Comparison of ENCODE assay signal across 8 cellular contexts in the genomic region with DNA sequence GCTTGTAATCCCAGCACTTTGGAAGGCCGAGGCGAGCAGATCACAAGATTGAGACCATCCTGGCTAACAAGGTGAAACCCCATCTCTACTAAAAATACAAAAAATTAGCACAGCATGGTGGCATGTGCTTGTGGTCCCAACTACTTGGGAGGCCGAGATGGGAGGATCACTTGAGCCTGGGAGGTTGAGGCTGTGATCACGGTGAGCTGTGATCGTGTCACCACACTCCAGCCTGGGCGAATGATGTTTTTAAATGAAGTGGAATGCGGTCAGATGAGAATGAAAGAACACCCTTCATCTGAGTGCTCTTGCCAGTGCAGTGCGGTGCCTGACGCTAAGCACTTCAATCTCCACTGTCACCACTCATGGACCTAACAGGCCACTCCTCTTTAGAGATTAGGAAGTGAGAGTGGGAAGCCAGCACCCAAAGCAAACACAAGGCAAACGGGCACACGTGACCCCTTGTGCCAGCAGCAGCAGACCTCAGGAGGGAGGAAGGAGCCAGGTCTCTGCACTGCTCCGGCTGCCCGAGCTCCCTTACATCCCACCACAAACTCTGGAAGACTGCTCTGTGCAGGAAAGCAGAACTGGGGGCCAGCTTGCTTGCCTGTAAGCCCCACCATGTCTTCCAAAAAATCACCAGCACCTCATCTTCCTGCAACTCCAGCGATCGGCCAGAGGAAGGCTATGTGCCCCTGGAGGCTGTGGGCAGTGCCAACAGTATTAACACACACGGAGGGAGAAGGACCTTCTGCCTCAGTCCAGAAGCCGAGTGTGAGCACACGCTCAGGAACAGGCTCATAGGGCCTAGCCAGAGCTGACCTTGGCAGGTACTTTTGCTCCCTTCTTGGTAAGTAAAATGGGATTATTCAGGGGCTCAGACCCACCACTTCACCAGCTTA. TPM values are rescaled to one million over a fixed set of nuclear protein-coding genes. Genes with fewer than 3 reads are reported as not detected.
DNase-seq lines count a peak whose midpoint lies in the region; ATAC-seq, FAIRE-seq and TF ChIP-seq lines count a peak whose summit lies in the region.

No MANE protein-coding gene starts in this region.

- TF ChIP-seq EP300 in GM12878 (IDR thresholded peaks at IDR 0.05; ENCODE audit: borderline replicate concordance in 1 of 2, control insufficient read depth in 1 of 2, low read depth in 2 of 2, low read length in 2 of 2) = no peak

- POLR2A ChIA-PET in GM12878 (lab: Charles Lee) = interaction anchor here (0.5 to 0.6 kb wide), 3 partner anchors 14 to 272 kb away, joined by 3 to 5 read pairs (median 4); no protein-coding TSS in a partner anchor

- H3K27ac ChIP-seq in GM12878 (ENCODE audit: control insufficient read depth, insufficient read depth) = no peak overlapping the region

- peak overlapping the region; percentile 7; the same call in 1 of the 2 replicates for H3K4me3 ChIP-seq in GM12878

- in situ Hi-C loops in GM12878 (cut with MboI) = no loop called here

- CTCF ChIA-PET in GM12878 (lab: Yijun Ruan, JAX) = no interaction called here

- H3K27me3 ChIP-seq in GM12878 (replicated peaks in 1 of 2; ENCODE audit: control insufficient read depth in 2 of 2, insufficient read depth in 2 of 2, low read length in 1 of 2) = no peaks in the 10 kb centered on the region

- H3K9ac ChIP-seq in GM12878 (ENCODE audit: control insufficient read depth, insufficient read depth, low read length) = peak overlapping the region; percentile 25; the same call in 1 of the 2 replicates

- ATAC-seq in GM12878 = peak; percentile 83
- no peak for ATAC-seq in HG03571 (IDR thresholded peaks at IDR 0.05; ENCODE audit: unreplicated experiment)
- no peak for ATAC-seq in HG02938 (IDR thresholded peaks at IDR 0.05; ENCODE audit: unreplicated experiment)

- DNase-seq in AML-193 (lab: John Stamatoyannopoulos, UW) (peak; percentile 81 to 87), NCI-H1092 treated with DMSO at 0.1 percent for 48 hours (lab: John Stamatoyannopoulos, UW) (peak; percentile 91), GM12878 (ENCODE audit: low read depth, low spot score) (no peak), midbrain (lab: John Stamatoyannopoulos, UW) (peak; percentile 73), middle frontal gyrus (ENCODE audit: extremely low spot score, low spot score) (no peak), NCI-H2171 treated with DMSO at 0.1 percent for 48 hours (lab: John Stamatoyannopoulos, UW) (no peak)

- FAIRE-seq in GM12878 (lab: Jason Lieb, UNC) = peak; percentile 89

- peaks cover 2% of the 10 kb centered on the region; the same call in 1 of the 2 replicates for H3K79me2 ChIP-seq in GM12878 (ENCODE audit: control insufficient read depth, insufficient read depth, low read length)

- RAD21 ChIA-PET in GM12878 (lab: Charles Lee; ENCODE audit: unreplicated experiment) = no interaction called here

- peak overlapping the region; percentile 82 for H2AFZ ChIP-seq in GM12878 (ENCODE audit: control insufficient read depth, low read depth, low read length)

- no peaks in the 10 kb centered on the region for H4K20me1 ChIP-seq in GM12878 (ENCODE audit: control insufficient read depth, insufficient read depth)

- peak overlapping the region; percentile 74 for H3K4me2 ChIP-seq in GM12878 (ENCODE audit: control insufficient read depth, insufficient read depth)

- no TSS peak for BruUV-seq in GM12878 (replicated peaks; lab: Mats Ljungman, UMichigan)

- no peak for TF ChIP-seq CTCF in GM12878 (IDR thresholded peaks at IDR 0.05 in 2 of 3, conservative IDR thresholded peaks at IDR 0.05 in 1 of 3; ENCODE audit: control insufficient read depth in 2 of 3, extremely low read depth in 1 of 3, insufficient read depth in 1 of 3, low read depth in 3 of 3, low read length in 3 of 3)

- SMC1A ChIA-PET in GM12878 (lab: Charles Lee; ENCODE audit: uncharacterized antibody, unreplicated experiment) = interaction anchor here (1.3 kb wide), 1 partner anchor 14 kb away, joined by 3 read pairs; no protein-coding TSS in a partner anchor

- H3K4me1 ChIP-seq in GM12878 (ENCODE audit: control insufficient read depth, insufficient read depth, low read length) = peaks cover 31% of the 10 kb centered on the region

- no peaks in the 10 kb centered on the region for H3K9me3 ChIP-seq in GM12878 (replicated peaks; ENCODE audit: control insufficient read depth, insufficient read depth, low read length)

- intact Hi-C loops in GM12878 (cut with micrococcal nuclease; ENCODE audit: unreplicated experiment) = no loop called here

- WGBS in GM12878 (ENCODE audit: insufficient coverage, insufficient replicate concordance, low lambda C conversion rate, missing lambda C conversion rate) = 60% methylated on average over 18 of the region's 18 CpGs

- no peaks in the 10 kb centered on the region for H3K36me3 ChIP-seq in GM12878 (ENCODE audit: control insufficient read depth in 2 of 2, insufficient read depth in 2 of 2, low read length in 1 of 2)

- no peak for TF ChIP-seq RAD21 in GM12878 (IDR thresholded peaks at IDR 0.05; ENCODE audit: insufficient read depth, low read depth, low read length)

- TF ChIP-seq POLR2A in GM12878 (IDR thresholded peaks at IDR 0.05; ENCODE audit: low read depth, low read length) = 0 out of 2 replicates have a peak, but pooled peaks have one; percentile 44

TF ChIP-seq in GM12878, 131 proteins besides CTCF, POLR2A, EP300 and RAD21 (continues in another document):
- TF ChIP-seq IKZF2 (IDR thresholded peaks at IDR 0.05) = peak in 1 of 2 experiments; percentile 36; a peak in 1 of 4 replicates
- TF ChIP-seq SUZ12 (IDR thresholded peaks at IDR 0.05; ENCODE audit: unreplicated experiment) = no peak
- no peak for TF ChIP-seq SUPT20H (IDR thresholded peaks at IDR 0.05; ENCODE audit: borderline replicate concordance, control insufficient read depth, low read depth, low read length)
- TF ChIP-seq, protein P1, sequence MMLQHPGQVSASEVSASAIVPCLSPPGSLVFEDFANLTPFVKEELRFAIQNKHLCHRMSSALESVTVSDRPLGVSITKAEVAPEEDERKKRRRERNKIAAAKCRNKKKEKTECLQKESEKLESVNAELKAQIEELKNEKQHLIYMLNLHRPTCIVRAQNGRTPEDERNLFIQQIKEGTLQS (IDR thresholded peaks at IDR 0.05; ENCODE audit: borderline replicate concordance, extremely low read depth, low read depth, low read length) = peak; percentile 20; the same call in 1 of the 2 replicates

RNA-seq across cellular contexts. Expression of a gene that starts 9.7 kb away (rescaled TPM):
- 2.0 and 3.1 TPM in 2 replicates for total RNA-seq in GM12878 (2013; cell fraction: nucleolus; rRNA removed)
- total RNA-seq in GM12878 (2014; rRNA removed) (18.9 and 27.8 TPM in 2 replicates), GM12878 (2014; rRNA removed; fragmentation: Illumina TruSeq; extraction: Trizol) (10.9 and 11.3 TPM in 2 replicates), GM12878 (2021) (24.8 and 26.0 TPM in 2 replicates)
- polyA plus RNA-seq in GM12878 (2011; ENCODE audit: low read depth) = 4.7 TPM
- polyA plus RNA-seq in GM12878 (2011; rRNA removed) (5.6 and 10.7 TPM in 2 replicates), GM12878 (2014; fragmentation: Illumina TruSeq; extraction: Trizol) (4.3 and 9.2 TPM in 2 replicates), GM12878 (2014; fragmentation: Nextera tagmentation; extraction: Ambion mirVana) (1 to 10 TPM in 1 of 2 experiments, under 1 TPM in 1; 0.42 to 1.4 TPM), GM12878 (2014; rRNA removed) (25.8 and 26.4 TPM in 2 replicates), GM12878 (2016; fragmentation: Nextera tagmentation; extraction: Ambion mirVana) (10 to 100 TPM in 1 of 2 experiments, 1 to 10 TPM in 1; 9.5 to 31.8 TPM)
- 10.3 and 10.5 TPM in 2 replicates for polyA plus RNA-seq in GM12878 (2011; cell fraction: cytosol; rRNA removed)
- 5.8 and 6.8 TPM in 2 replicates for polyA plus RNA-seq in GM12878 (2011; cell fraction: nucleus; rRNA removed)
- polyA plus RNA-seq in GM12878 (2012) = 13.4 and 14.1 TPM in 2 replicates
- polyA minus RNA-seq in GM12878 (2011; rRNA and poly(A)+ RNA removed) = 6.9 and 8.6 TPM in 2 replicates
- 2.7 and 5.6 TPM in 2 replicates for polyA minus RNA-seq in GM12878 (2011; cell fraction: cytosol; rRNA and poly(A)+ RNA removed)
- 0.73 and 1.5 TPM in 2 replicates for polyA minus RNA-seq in GM12878 (2011; cell fraction: nucleus; rRNA and poly(A)+ RNA removed)

RNA-seq across cellular contexts. Expression of a gene that starts 42.8 kb away (rescaled TPM):
- total RNA-seq in GM12878 (2013; cell fraction: nucleolus; rRNA removed) = 10.8 and 12.8 TPM in 2 replicates
- total RNA-seq in GM12878 (2014; rRNA removed) (7.3 and 11.0 TPM in 2 replicates), GM12878 (2014; rRNA removed; fragmentation: Illumina TruSeq; extraction: Trizol) (17.1 and 17.3 TPM in 2 replicates), GM12878 (2021) (13.5 and 14.0 TPM in 2 replicates)
- polyA plus RNA-seq in GM12878 (2011; ENCODE audit: low read depth) = 9.9 TPM
- polyA plus RNA-seq in GM12878 (2011; rRNA removed) (17.0 and 26.7 TPM in 2 replicates), GM12878 (2014; fragmentation: Illumina TruSeq; extraction: Trizol) (17.0 and 19.5 TPM in 2 replicates), GM12878 (2014; fragmentation: Nextera tagmentation; extraction: Ambion mirVana) (10 to 100 TPM; 21.8 to 24.9 TPM), GM12878 (2014; rRNA removed) (7.6 and 8.1 TPM in 2 replicates), GM12878 (2016; fragmentation: Nextera tagmentation; extraction: Ambion mirVana) (10 to 100 TPM; 23.9 to 30.3 TPM)
- 4.8 and 6.3 TPM in 2 replicates for polyA plus RNA-seq in GM12878 (2011; cell fraction: cytosol; rRNA removed)
- 4.7 and 5.5 TPM in 2 replicates for polyA plus RNA-seq in GM12878 (2011; cell fraction: nucleus; rRNA removed)
- 11.5 and 12.0 TPM in 2 replicates for polyA plus RNA-seq in GM12878 (2012)
- 6.3 and 9.8 TPM in 2 replicates for polyA minus RNA-seq in GM12878 (2011; rRNA and poly(A)+ RNA removed)
- polyA minus RNA-seq in GM12878 (2011; cell fraction: cytosol; rRNA and poly(A)+ RNA removed) = 2.3 and 3.7 TPM in 2 replicates
- 1.5 and 2.5 TPM in 2 replicates for polyA minus RNA-seq in GM12878 (2011; cell fraction: nucleus; rRNA and poly(A)+ RNA removed)

RNA-seq across cellular contexts. Expression of a gene that starts 42.9 kb away (rescaled TPM):
- 11.1 and 12.0 TPM in 2 replicates for total RNA-seq in GM12878 (2013; cell fraction: nucleolus; rRNA removed)
- total RNA-seq in GM12878 (2014; rRNA removed) (7.7 TPM in 2 replicates), GM12878 (2014; rRNA removed; fragmentation: Illumina TruSeq; extraction: Trizol) (10.0 and 11.1 TPM in 2 replicates), GM12878 (2021) (6.1 and 7.2 TPM in 2 replicates)
- polyA plus RNA-seq in GM12878 (2011; ENCODE audit: low read depth) = 3.4 TPM
- polyA plus RNA-seq in GM12878 (2011; rRNA removed) (12.2 and 15.4 TPM in 2 replicates), GM12878 (2014; fragmentation: Illumina TruSeq; extraction: Trizol) (8.0 and 9.1 TPM in 2 replicates), GM12878 (2014; fragmentation: Nextera tagmentation; extraction: Ambion mirVana) (10 to 100 TPM; 12.7 to 13.0 TPM), GM12878 (2014; rRNA removed) (6.2 and 8.1 TPM in 2 replicates), GM12878 (2016; fragmentation: Nextera tagmentation; extraction: Ambion mirVana) (10 to 100 TPM; 15.9 to 16.7 TPM)
- polyA plus RNA-seq in GM12878 (2011; cell fraction: cytosol; rRNA removed) = 7.1 and 8.2 TPM in 2 replicates
- polyA plus RNA-seq in GM12878 (2011; cell fraction: nucleus; rRNA removed) = 2.6 and 3.5 TPM in 2 replicates
- polyA plus RNA-seq in GM12878 (2012) = 6.3 and 6.7 TPM in 2 replicates
- 8.1 and 11.6 TPM in 2 replicates for polyA minus RNA-seq in GM12878 (2011; rRNA and poly(A)+ RNA removed)
- 4.3 and 4.5 TPM in 2 replicates for polyA minus RNA-seq in GM12878 (2011; cell fraction: cytosol; rRNA and poly(A)+ RNA removed)
- polyA minus RNA-seq in GM12878 (2011; cell fraction: nucleus; rRNA and poly(A)+ RNA removed) = 3.5 and 8.0 TPM in 2 replicates

Comparison
In these comparisons a context has a peak if more than half of its experiments do, and no peak if none do; other contexts are left out.
1. DNase-seq: peak in AML-193 (2 of 2), NCI-H1092 treated with DMSO at 0.1 percent for 48 hours (single experiment) and midbrain (single experiment); none in GM12878 (single experiment), middle frontal gyrus (single experiment) and NCI-H2171 treated with DMSO at 0.1 percent for 48 hours (single experiment).